Comparison of ENCODE assay signal across 22 cellular contexts in genomic region chr3:197841789-197842188, GRCh38. TPM values are rescaled to one million over a fixed set of nuclear protein-coding genes. Genes with fewer than 3 reads are reported as not detected.
A peak's percentile ranks its signal among the peaks of the same experiment; 100 is the strongest.
DNase-seq lines count a peak whose midpoint lies in the region; ATAC-seq and TF ChIP-seq lines count a peak whose summit lies in the region.
"Had no signal": no experiment of that assay in that cellular context is flagged by ENCODE, and none has a peak within 500 bp of the region (broad histone marks: within the 10 kb centered on the region; RNA-seq: fewer than 3 reads in every experiment).

No MANE protein-coding gene starts in this region.

- no peaks in the 10 kb centered on the region for H3K79me2 ChIP-seq in GM23338 (replicated peaks; ENCODE audit: insufficient read depth)

- no peaks in the 10 kb centered on the region; the same call in 2 of the 3 replicates for H3K4me1 Mint-ChIP-seq in GM23338
- H3K4me1 Mint-ChIP-seq: IgD-negative memory B cell had no signal

- no peaks in the 10 kb centered on the region for H3K9me3 ChIP-seq in A673 (ENCODE audit: low read depth, low read length, poor library complexity, severe bottlenecking)
- H3K9me3 ChIP-seq in gastrocnemius medialis, result no peaks in the 10 kb centered on the region
- H3K9me3 ChIP-seq in breast epithelium, result no peaks in the 10 kb centered on the region
- H3K9me3 ChIP-seq: BE2C, Caco-2 had no signal

- DNase-seq in A673 (ENCODE audit: low spot score) (no peak), GM23338 (ENCODE audit: low spot score) (no peak), fibroblast of villous mesenchyme (ENCODE audit: low read depth) (peak; percentile 67), gastrocnemius medialis (no peak), NCI-H1930 (lab: John Stamatoyannopoulos, UW) (no peak), breast epithelium (ENCODE audit: low spot score in 2 of 2) (no peak)
- DNase-seq: ACHN; BE2C; C1 segment of cervical spinal cord; Caco-2; CD4-positive, CD25-positive, alpha-beta regulatory T cell; DMS153; DMS79; GF-D8; GOT3; H7; HFFc6 had no signal

- intact Hi-C loops in A673 (cut with micrococcal nuclease; ENCODE audit: unreplicated experiment) (no loop called here), gastrocnemius medialis (cut with DNase I; ENCODE audit: low total_unique reads) (no loop called here), breast epithelium (cut with DNase I; ENCODE audit: low total_unique reads) (no loop called here)

- H3K4me2 ChIP-seq in GM23338, result no peak overlapping the region

- POLR2A ChIA-PET in A673 (lab: Charles Lee; ENCODE audit: low non-redundant PET), result no interaction called here

- no TSS peak for BruUV-seq in A673 (replicated peaks; lab: Mats Ljungman, UMichigan)

- no peak for TF ChIP-seq CTCF in A673 (conservative IDR thresholded peaks at IDR 0.05; ENCODE audit: low read depth, low read length)
- no peak for TF ChIP-seq CTCF in GM23338 (conservative IDR thresholded peaks at IDR 0.05; ENCODE audit: low read depth in 2 of 2)
- TF ChIP-seq CTCF in fibroblast of villous mesenchyme (IDR thresholded peaks at IDR 0.05; ENCODE audit: insufficient read depth, low read depth, low read length), result no peak
- TF ChIP-seq CTCF in gastrocnemius medialis (IDR thresholded peaks at IDR 0.05 in 4 of 5, conservative IDR thresholded peaks at IDR 0.05 in 1 of 5), result no peak
- TF ChIP-seq CTCF in breast epithelium (IDR thresholded peaks at IDR 0.05), result no peak

- ATAC-seq in GM23338 (no peak), gastrocnemius medialis (peak; percentile 19 to 33), HG03354 (IDR thresholded peaks at IDR 0.05; ENCODE audit: poor library complexity, severe bottlenecking, unreplicated experiment) (no peak), HG03108 (IDR thresholded peaks at IDR 0.05; ENCODE audit: unreplicated experiment) (no peak)
- ATAC-seq: HCT116, HepG2 had no signal

- no peaks in the 10 kb centered on the region; the same call in 1 of the 2 replicates for H3F3A ChIP-seq in GM23338 (replicated peaks; ENCODE audit: low read depth)

- H4K20me1 ChIP-seq in GM23338 (replicated peaks; ENCODE audit: insufficient read depth), result no peaks in the 10 kb centered on the region

- CTCF ChIA-PET in A673 (lab: Charles Lee), result no interaction called here

- peaks cover 64% of the 10 kb centered on the region for H3K36me3 Mint-ChIP-seq in GM23338 (ENCODE audit: low read depth)

- H3K27ac ChIP-seq in A673 (ENCODE audit: low read depth, low read length, poor library complexity, severe bottlenecking) (peak overlapping the region; percentile 17), GM23338 (ENCODE audit: low read depth) (peak overlapping the region; percentile 61; the same call in 1 of the 2 replicates), gastrocnemius medialis (no peak overlapping the region), breast epithelium (no peak overlapping the region)

- no peak overlapping the region for H3K4me3 ChIP-seq in A673 (ENCODE audit: low read depth, low read length, poor library complexity, severe bottlenecking)
- no peak overlapping the region for H3K4me3 ChIP-seq in GM23338
- H3K4me3 ChIP-seq in fibroblast of villous mesenchyme (ENCODE audit: low read depth, low read length), result no peak overlapping the region
- no peak overlapping the region for H3K4me3 ChIP-seq in gastrocnemius medialis
- no peak overlapping the region for H3K4me3 ChIP-seq in breast epithelium

- no peak overlapping the region for H3K4me3 Mint-ChIP-seq in GM23338
- H3K4me3 Mint-ChIP-seq: CD4-positive, CD25-positive, alpha-beta regulatory T cell; HFFc6; IgD-negative memory B cell had no signal

- no peak overlapping the region for H2AFZ ChIP-seq in GM23338

- no peaks in the 10 kb centered on the region for H3K9me3 Mint-ChIP-seq in GM23338
- H3K9me3 Mint-ChIP-seq: CD4-positive, CD25-positive, alpha-beta regulatory T cell; HFFc6; IgD-negative memory B cell had no signal

- peaks cover 2% of the 10 kb centered on the region for H3K27me3 Mint-ChIP-seq in GM23338 (ENCODE audit: insufficient read depth, low read depth, poor library complexity)
- H3K27me3 Mint-ChIP-seq: CD4-positive, CD25-positive, alpha-beta regulatory T cell; IgD-negative memory B cell had no signal

- no peaks in the 10 kb centered on the region for H3K9me2 ChIP-seq in GM23338 (ENCODE audit: insufficient read depth)

- in situ Hi-C loops in gastrocnemius medialis (cut with MboI; ENCODE audit: low sequenced_read_pairs in 4 of 4), result no loop called here

- H3K4me1 ChIP-seq in A673 (ENCODE audit: insufficient read depth, low read length, poor library complexity, severe bottlenecking) (peaks cover 1% of the 10 kb centered on the region), GM23338 (ENCODE audit: insufficient read depth) (no peaks in the 10 kb centered on the region), gastrocnemius medialis (no peaks in the 10 kb centered on the region), breast epithelium (no peaks in the 10 kb centered on the region)
- H3K4me1 ChIP-seq: BE2C, Caco-2 had no signal

- H3K27ac Mint-ChIP-seq in GM23338, result no peak overlapping the region

- no peak for TF ChIP-seq POLR2A in gastrocnemius medialis (IDR thresholded peaks at IDR 0.05)
- TF ChIP-seq POLR2A in breast epithelium (IDR thresholded peaks at IDR 0.05), result no peak

- H3K27me3 ChIP-seq in A673 (replicated peaks; ENCODE audit: insufficient read depth, low read depth, low read length, poor library complexity) (no peaks in the 10 kb centered on the region), GM23338 (ENCODE audit: insufficient read depth) (no peaks in the 10 kb centered on the region), gastrocnemius medialis (no peaks in the 10 kb centered on the region), breast epithelium (no peaks in the 10 kb centered on the region)
- H3K27me3 ChIP-seq: BE2C had no signal

- H3K36me3 ChIP-seq in A673 (ENCODE audit: insufficient read depth, low read length, poor library complexity, severe bottlenecking) (peaks cover 62% of the 10 kb centered on the region), GM23338 (ENCODE audit: insufficient read depth) (peaks cover 18% of the 10 kb centered on the region), gastrocnemius medialis (peaks cover 0 to 76% of the 10 kb centered on the region in 2 donors), breast epithelium (no peaks in the 10 kb centered on the region)

TF ChIP-seq in GM23338, 12 proteins besides CTCF, POLR2A, EP300 and RAD21:
- TF ChIP-seq JUNB (IDR thresholded peaks at IDR 0.05; ENCODE audit: unreplicated experiment) (no peak), ZNF331 (CRISPR knock-in tag; IDR thresholded peaks at IDR 0.05; ENCODE audit: low read depth) (no peak), ZNF114 (CRISPR knock-in tag; IDR thresholded peaks at IDR 0.05) (no peak), EZH2 (IDR thresholded peaks at IDR 0.05; ENCODE audit: low read depth, unreplicated experiment) (no peak)

RNA-seq across cellular contexts. Expression of gene LRCH3, which starts 50.7 kb away (rescaled TPM):
- 67.8 and 71.8 TPM in 2 replicates for total RNA-seq in A673 (2021)
- 60.0 and 66.8 TPM in 2 replicates for total RNA-seq in GM23338 (2014; rRNA removed; shearing (Covaris generic))
- 17.1 and 22.9 TPM in 2 replicates for polyA plus RNA-seq in GM23338 (2016; fragmentation: Nextera tagmentation; extraction: Ambion mirVana)
- total RNA-seq in fibroblast of villous mesenchyme, result 96.3 and 149 TPM in 2 replicates
- 100 to 1,000 TPM in 1 of 4 donors, 10 to 100 TPM in 3; 18.0 to 126 (median 26.7) TPM for total RNA-seq in gastrocnemius medialis
- total RNA-seq in breast epithelium, result 10 to 100 TPM; 41.6 to 61.0 (median 49.8) TPM

Comparison
In these comparisons a context has a peak if more than half of its experiments do, and no peak if none do; other contexts are left out.
1. H3K27ac ChIP-seq: peak in A673 (single experiment) and GM23338 (single experiment); none in gastrocnemius medialis (0 of 4) and breast epithelium (0 of 2).
2. ATAC-seq: peak in gastrocnemius medialis (2 of 2); none in GM23338 (single experiment), HG03354 (single experiment) and HG03108 (single experiment).